ENCODE assay signal across 2 cellular contexts in the genomic region with DNA sequence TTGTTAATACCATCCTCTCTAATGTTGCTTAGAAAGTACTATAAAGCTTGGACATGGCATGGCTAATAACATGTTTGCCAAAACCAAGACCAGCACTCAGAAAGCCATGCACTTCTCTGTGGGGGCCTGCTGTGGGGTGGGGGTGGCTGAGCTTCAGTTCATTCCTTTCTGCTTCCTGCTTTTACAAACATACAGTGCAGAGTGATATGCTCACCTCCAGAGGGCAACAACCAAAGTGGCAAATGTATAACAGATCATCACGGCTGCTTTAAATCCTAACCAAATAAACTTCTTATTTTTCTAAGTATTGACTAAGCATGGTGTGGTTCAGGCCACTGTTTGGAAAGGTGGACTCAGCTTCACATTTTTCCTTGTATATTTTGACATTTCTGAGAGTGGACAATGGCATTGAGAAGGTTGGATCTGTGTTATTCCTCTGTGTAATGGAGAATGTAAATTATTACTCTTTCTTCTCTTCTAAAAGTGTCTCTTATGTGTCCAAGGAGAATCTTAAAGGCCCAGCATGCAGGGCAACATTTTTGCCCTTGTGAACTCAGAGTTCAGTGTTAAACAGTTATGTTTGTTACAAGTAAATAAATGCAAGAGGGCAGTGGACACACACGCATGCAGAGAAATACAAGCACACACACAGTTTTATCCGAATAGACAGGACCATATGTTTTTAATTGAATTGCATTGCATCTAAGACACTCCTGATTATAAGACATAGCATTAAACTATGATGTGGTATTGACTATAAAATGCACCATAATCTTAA.
TF ChIP-seq lines count a peak whose summit lies in the region.

No MANE protein-coding gene starts in this region.

TF ChIP-seq in A549, 52 proteins besides CTCF, POLR2A, EP300 and RAD21:
- TF ChIP-seq GATA3 (IDR thresholded peaks at IDR 0.05; ENCODE audit: borderline replicate concordance) = no peak
- no peak for TF ChIP-seq HOXB5 (CRISPR knock-in tag; IDR thresholded peaks at IDR 0.05)
- TF ChIP-seq NR3C1 (IDR thresholded peaks at IDR 0.05) = no peak
- TF ChIP-seq, protein P1, sequence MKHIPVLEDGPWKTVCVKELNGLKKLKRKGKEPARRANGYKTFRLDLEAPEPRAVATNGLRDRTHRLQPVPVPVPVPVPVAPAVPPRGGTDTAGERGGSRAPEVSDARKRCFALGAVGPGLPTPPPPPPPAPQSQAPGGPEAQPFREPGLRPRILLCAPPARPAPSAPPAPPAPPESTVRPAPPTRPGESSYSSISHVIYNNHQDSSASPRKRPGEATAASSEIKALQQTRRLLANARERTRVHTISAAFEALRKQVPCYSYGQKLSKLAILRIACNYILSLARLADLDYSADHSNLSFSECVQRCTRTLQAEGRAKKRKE (CRISPR knock-in tag; IDR thresholded peaks at IDR 0.05; ENCODE audit: low read depth) = no peak
- TF ChIP-seq ESRRA (IDR thresholded peaks at IDR 0.05; ENCODE audit: borderline replicate concordance, low read length) = no peak

TF ChIP-seq in GM23338, 12 proteins besides CTCF, POLR2A, EP300 and RAD21:
- no peak for TF ChIP-seq NANOG (IDR thresholded peaks at IDR 0.05; ENCODE audit: borderline replicate concordance)
- TF ChIP-seq EZH2 (IDR thresholded peaks at IDR 0.05; ENCODE audit: low read depth, unreplicated experiment) = no peak
- TF ChIP-seq, protein P2, sequence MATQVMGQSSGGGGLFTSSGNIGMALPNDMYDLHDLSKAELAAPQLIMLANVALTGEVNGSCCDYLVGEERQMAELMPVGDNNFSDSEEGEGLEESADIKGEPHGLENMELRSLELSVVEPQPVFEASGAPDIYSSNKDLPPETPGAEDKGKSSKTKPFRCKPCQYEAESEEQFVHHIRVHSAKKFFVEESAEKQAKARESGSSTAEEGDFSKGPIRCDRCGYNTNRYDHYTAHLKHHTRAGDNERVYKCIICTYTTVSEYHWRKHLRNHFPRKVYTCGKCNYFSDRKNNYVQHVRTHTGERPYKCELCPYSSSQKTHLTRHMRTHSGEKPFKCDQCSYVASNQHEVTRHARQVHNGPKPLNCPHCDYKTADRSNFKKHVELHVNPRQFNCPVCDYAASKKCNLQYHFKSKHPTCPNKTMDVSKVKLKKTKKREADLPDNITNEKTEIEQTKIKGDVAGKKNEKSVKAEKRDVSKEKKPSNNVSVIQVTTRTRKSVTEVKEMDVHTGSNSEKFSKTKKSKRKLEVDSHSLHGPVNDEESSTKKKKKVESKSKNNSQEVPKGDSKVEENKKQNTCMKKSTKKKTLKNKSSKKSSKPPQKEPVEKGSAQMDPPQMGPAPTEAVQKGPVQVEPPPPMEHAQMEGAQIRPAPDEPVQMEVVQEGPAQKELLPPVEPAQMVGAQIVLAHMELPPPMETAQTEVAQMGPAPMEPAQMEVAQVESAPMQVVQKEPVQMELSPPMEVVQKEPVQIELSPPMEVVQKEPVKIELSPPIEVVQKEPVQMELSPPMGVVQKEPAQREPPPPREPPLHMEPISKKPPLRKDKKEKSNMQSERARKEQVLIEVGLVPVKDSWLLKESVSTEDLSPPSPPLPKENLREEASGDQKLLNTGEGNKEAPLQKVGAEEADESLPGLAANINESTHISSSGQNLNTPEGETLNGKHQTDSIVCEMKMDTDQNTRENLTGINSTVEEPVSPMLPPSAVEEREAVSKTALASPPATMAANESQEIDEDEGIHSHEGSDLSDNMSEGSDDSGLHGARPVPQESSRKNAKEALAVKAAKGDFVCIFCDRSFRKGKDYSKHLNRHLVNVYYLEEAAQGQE (IDR thresholded peaks at IDR 0.05; ENCODE audit: unreplicated experiment) = no peak
- no peak for TF ChIP-seq STAT1 (IDR thresholded peaks at IDR 0.05; ENCODE audit: unreplicated experiment)
- TF ChIP-seq JUNB (IDR thresholded peaks at IDR 0.05; ENCODE audit: unreplicated experiment) = no peak
- TF ChIP-seq, protein P3, sequence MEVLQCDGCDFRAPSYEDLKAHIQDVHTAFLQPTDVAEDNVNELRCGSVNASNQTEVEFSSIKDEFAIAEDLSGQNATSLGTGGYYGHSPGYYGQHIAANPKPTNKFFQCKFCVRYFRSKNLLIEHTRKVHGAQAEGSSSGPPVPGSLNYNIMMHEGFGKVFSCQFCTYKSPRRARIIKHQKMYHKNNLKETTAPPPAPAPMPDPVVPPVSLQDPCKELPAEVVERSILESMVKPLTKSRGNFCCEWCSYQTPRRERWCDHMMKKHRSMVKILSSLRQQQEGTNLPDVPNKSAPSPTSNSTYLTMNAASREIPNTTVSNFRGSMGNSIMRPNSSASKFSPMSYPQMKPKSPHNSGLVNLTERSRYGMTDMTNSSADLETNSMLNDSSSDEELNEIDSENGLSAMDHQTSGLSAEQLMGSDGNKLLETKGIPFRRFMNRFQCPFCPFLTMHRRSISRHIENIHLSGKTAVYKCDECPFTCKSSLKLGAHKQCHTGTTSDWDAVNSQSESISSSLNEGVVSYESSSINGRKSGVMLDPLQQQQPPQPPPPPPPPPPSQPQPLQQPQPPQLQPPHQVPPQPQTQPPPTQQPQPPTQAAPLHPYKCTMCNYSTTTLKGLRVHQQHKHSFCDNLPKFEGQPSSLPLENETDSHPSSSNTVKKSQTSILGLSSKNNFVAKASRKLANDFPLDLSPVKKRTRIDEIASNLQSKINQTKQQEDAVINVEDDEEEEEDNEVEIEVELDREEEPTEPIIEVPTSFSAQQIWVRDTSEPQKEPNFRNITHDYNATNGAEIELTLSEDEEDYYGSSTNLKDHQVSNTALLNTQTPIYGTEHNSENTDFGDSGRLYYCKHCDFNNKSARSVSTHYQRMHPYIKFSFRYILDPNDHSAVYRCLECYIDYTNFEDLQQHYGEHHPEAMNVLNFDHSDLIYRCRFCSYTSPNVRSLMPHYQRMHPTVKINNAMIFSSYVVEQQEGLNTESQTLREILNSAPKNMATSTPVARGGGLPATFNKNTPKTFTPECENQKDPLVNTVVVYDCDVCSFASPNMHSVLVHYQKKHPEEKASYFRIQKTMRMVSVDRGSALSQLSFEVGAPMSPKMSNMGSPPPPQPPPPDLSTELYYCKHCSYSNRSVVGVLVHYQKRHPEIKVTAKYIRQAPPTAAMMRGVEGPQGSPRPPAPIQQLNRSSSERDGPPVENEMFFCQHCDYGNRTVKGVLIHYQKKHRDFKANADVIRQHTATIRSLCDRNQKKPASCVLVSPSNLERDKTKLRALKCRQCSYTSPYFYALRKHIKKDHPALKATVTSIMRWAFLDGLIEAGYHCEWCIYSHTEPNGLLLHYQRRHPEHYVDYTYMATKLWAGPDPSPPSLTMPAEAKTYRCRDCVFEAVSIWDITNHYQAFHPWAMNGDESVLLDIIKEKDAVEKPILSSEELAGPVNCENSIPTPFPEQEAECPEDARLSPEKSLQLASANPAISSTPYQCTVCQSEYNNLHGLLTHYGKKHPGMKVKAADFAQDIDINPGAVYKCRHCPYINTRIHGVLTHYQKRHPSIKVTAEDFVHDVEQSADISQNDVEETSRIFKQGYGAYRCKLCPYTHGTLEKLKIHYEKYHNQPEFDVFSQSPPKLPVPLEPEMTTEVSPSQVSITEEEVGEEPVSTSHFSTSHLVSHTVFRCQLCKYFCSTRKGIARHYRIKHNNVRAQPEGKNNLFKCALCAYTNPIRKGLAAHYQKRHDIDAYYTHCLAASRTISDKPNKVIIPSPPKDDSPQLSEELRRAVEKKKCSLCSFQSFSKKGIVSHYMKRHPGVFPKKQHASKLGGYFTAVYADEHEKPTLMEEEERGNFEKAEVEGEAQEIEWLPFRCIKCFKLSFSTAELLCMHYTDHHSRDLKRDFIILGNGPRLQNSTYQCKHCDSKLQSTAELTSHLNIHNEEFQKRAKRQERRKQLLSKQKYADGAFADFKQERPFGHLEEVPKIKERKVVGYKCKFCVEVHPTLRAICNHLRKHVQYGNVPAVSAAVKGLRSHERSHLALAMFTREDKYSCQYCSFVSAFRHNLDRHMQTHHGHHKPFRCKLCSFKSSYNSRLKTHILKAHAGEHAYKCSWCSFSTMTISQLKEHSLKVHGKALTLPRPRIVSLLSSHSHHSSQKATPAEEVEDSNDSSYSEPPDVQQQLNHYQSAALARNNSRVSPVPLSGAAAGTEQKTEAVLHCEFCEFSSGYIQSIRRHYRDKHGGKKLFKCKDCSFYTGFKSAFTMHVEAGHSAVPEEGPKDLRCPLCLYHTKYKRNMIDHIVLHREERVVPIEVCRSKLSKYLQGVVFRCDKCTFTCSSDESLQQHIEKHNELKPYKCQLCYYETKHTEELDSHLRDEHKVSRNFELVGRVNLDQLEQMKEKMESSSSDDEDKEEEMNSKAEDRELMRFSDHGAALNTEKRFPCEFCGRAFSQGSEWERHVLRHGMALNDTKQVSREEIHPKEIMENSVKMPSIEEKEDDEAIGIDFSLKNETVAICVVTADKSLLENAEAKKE (CRISPR knock-in tag; IDR thresholded peaks at IDR 0.05) = no peak
- TF ChIP-seq, protein P4, sequence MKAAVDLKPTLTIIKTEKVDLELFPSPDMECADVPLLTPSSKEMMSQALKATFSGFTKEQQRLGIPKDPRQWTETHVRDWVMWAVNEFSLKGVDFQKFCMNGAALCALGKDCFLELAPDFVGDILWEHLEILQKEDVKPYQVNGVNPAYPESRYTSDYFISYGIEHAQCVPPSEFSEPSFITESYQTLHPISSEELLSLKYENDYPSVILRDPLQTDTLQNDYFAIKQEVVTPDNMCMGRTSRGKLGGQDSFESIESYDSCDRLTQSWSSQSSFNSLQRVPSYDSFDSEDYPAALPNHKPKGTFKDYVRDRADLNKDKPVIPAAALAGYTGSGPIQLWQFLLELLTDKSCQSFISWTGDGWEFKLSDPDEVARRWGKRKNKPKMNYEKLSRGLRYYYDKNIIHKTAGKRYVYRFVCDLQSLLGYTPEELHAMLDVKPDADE (IDR thresholded peaks at IDR 0.05) = no peak
- TF ChIP-seq ZNF114 (CRISPR knock-in tag; IDR thresholded peaks at IDR 0.05) = no peak
- TF ChIP-seq POLR2AphosphoS5 (IDR thresholded peaks at IDR 0.05; ENCODE audit: low read depth) = no peak
- TF ChIP-seq CREB1 (CRISPR knock-in tag; IDR thresholded peaks at IDR 0.05; ENCODE audit: low read depth) = no peak
- TF ChIP-seq ZNF331 (CRISPR knock-in tag; IDR thresholded peaks at IDR 0.05; ENCODE audit: low read depth) = no peak
- no peak for TF ChIP-seq EZH2phosphoT487 (IDR thresholded peaks at IDR 0.05; ENCODE audit: unreplicated experiment)
